12 cellular contexts compared by ENCODE assay signal in genomic region chr6:1378224-1379025, GRCh38. TPM values are rescaled to one million over a fixed set of nuclear protein-coding genes. Genes with fewer than 3 reads are reported as not detected.
DNase-seq lines count a peak whose midpoint lies in the region; ATAC-seq, FAIRE-seq and TF ChIP-seq lines count a peak whose summit lies in the region.
"Had no signal": no experiment of that assay in that cellular context is flagged by ENCODE, and none has a peak within 500 bp of the region (broad histone marks: within the 10 kb centered on the region; RNA-seq: fewer than 3 reads in every experiment).

No MANE protein-coding gene starts in this region.

- intact Hi-C loops in GM12878 (cut with micrococcal nuclease; ENCODE audit: unreplicated experiment) (no loop called here), testis (cut with DNase I; ENCODE audit: low total_unique reads) (no loop called here)

- SMC1A ChIA-PET in GM12878 (lab: Charles Lee; ENCODE audit: uncharacterized antibody, unreplicated experiment): no interaction called here

- in situ Hi-C loops in GM12878 (cut with MboI): no loop called here

- TF ChIP-seq EP300 in GM12878 (IDR thresholded peaks at IDR 0.05; ENCODE audit: borderline replicate concordance in 1 of 2, control insufficient read depth in 1 of 2, low read depth in 2 of 2, low read length in 2 of 2): no peak

- H2AFZ ChIP-seq in GM12878 (ENCODE audit: control insufficient read depth, low read depth, low read length): no peak overlapping the region

- H3K27me3 ChIP-seq in GM12878 (replicated peaks in 1 of 2; ENCODE audit: control insufficient read depth in 2 of 2, insufficient read depth in 2 of 2, low read length in 1 of 2): peaks cover 20 to 45% of the 10 kb centered on the region in 2 experiments
- H3K27me3 ChIP-seq in testis: no peaks in the 10 kb centered on the region

- no peak overlapping the region for H3K4me2 ChIP-seq in GM12878 (ENCODE audit: control insufficient read depth, insufficient read depth)

- ATAC-seq in GM12878: no peak
- no peak for ATAC-seq in GM19455 (IDR thresholded peaks at IDR 0.05; ENCODE audit: unreplicated experiment)
- ATAC-seq: left lobe of liver had no signal

- no peaks in the 10 kb centered on the region for H3K79me2 ChIP-seq in GM12878 (ENCODE audit: control insufficient read depth, insufficient read depth, low read length)

- CTCF ChIA-PET in GM12878 (lab: Yijun Ruan, JAX): no interaction called here

- no peak overlapping the region for H3K4me3 ChIP-seq in GM12878
- H3K4me3 ChIP-seq in testis: peak overlapping the region; percentile 25 to 36

- no peak for TF ChIP-seq RAD21 in GM12878 (IDR thresholded peaks at IDR 0.05; ENCODE audit: insufficient read depth, low read depth, low read length)

- RAD21 ChIA-PET in GM12878 (lab: Charles Lee; ENCODE audit: unreplicated experiment): no interaction called here

- H3K4me1 ChIP-seq in GM12878 (ENCODE audit: control insufficient read depth, insufficient read depth, low read length) (no peaks in the 10 kb centered on the region), testis (peaks cover 11% of the 10 kb centered on the region)

- TF ChIP-seq POLR2A in GM12878 (IDR thresholded peaks at IDR 0.05; ENCODE audit: low read depth, low read length): no peak
- TF ChIP-seq POLR2A in testis (IDR thresholded peaks at IDR 0.05): no peak

- H3K9ac ChIP-seq in GM12878 (ENCODE audit: control insufficient read depth, insufficient read depth, low read length): no peak overlapping the region

- no TSS peak for BruUV-seq in GM12878 (replicated peaks; lab: Mats Ljungman, UMichigan)

- no peaks in the 10 kb centered on the region; the same call in none of the 2 replicates for H4K20me1 ChIP-seq in GM12878 (ENCODE audit: control insufficient read depth, insufficient read depth)

- H3K36me3 ChIP-seq in GM12878 (ENCODE audit: control insufficient read depth in 2 of 2, insufficient read depth in 2 of 2, low read length in 1 of 2) (no peaks in the 10 kb centered on the region), testis (ENCODE audit: low read depth, missing control alignments) (no peaks in the 10 kb centered on the region)
- H3K36me3 ChIP-seq: breast epithelium had no signal

- H3K27ac ChIP-seq in GM12878 (ENCODE audit: control insufficient read depth, insufficient read depth) (no peak overlapping the region), testis (no peak overlapping the region)
- H3K27ac ChIP-seq: breast epithelium had no signal

- POLR2A ChIA-PET in GM12878 (lab: Charles Lee): no interaction called here

- TF ChIP-seq CTCF in GM12878 (IDR thresholded peaks at IDR 0.05 in 2 of 3, conservative IDR thresholded peaks at IDR 0.05 in 1 of 3; ENCODE audit: control insufficient read depth in 2 of 3, extremely low read depth in 1 of 3, insufficient read depth in 1 of 3, low read depth in 3 of 3, low read length in 3 of 3) (no peak), testis (IDR thresholded peaks at IDR 0.05) (no peak)

- DNase-seq in activated CD8-positive, alpha-beta memory T cell treated with anti-CD3 and anti-CD28 coated beads for 24 hours: peak; percentile 57
- no peak for DNase-seq in activated CD8-positive, alpha-beta memory T cell treated with anti-CD3 and anti-CD28 coated beads, Interleukin-2, amount 50 U/mL, for 4 hours
- no peak for DNase-seq in GM12878 (ENCODE audit: low read depth, low spot score)
- DNase-seq in left kidney (ENCODE audit: low read depth, low spot score): peak; percentile 55
- no peak for DNase-seq in testis
- DNase-seq in T-helper 9 cell: no peak
- DNase-seq in stimulated activated naive CD4-positive, alpha-beta T cell treated with Interleukin-2 at 50 U/mL for 16 hours (lab: John Stamatoyannopoulos, UW): no peak
- DNase-seq: NCI-H446; stimulated activated CD4-positive, alpha-beta T cell treated with anti-CD3 and anti-CD28 coated beads, Interleukin-2, amount 100 ng/mL, for 48 hours had no signal

- H3K9me3 ChIP-seq in GM12878 (replicated peaks; ENCODE audit: control insufficient read depth, insufficient read depth, low read length): no peaks in the 10 kb centered on the region; the same call in 2 of the 3 replicates
- H3K9me3 ChIP-seq in testis: no peaks in the 10 kb centered on the region
- H3K9me3 ChIP-seq: breast epithelium had no signal

- 32% methylated on average over 53 of the region's 85 CpGs for WGBS in GM12878 (ENCODE audit: insufficient coverage, insufficient replicate concordance, low lambda C conversion rate, missing lambda C conversion rate)
- 4 to 9% methylated on average over 63 to 74 of the region's 85 CpGs for WGBS in testis, 2 donors

- no peak for FAIRE-seq in GM12878 (lab: Jason Lieb, UNC)

TF ChIP-seq in GM12878, 131 proteins besides CTCF, POLR2A, EP300 and RAD21 (continues in another document):
- TF ChIP-seq MLLT1 (IDR thresholded peaks at IDR 0.05) (no peak), NR2F1 (conservative IDR thresholded peaks at IDR 0.05) (no peak), STAT1 (conservative IDR thresholded peaks at IDR 0.05) (no peak), HDGF (IDR thresholded peaks at IDR 0.05) (no peak), PKNOX1 (IDR thresholded peaks at IDR 0.05) (no peak), POLR2AphosphoS2 (IDR thresholded peaks at IDR 0.05; ENCODE audit: low read depth, low read length) (no peak), TARDBP (IDR thresholded peaks at IDR 0.05; ENCODE audit: borderline replicate concordance) (no peak), E4F1 (IDR thresholded peaks at IDR 0.05; ENCODE audit: borderline replicate concordance, partially characterized antibody) (no peak), ZNF24 (IDR thresholded peaks at IDR 0.05) (no peak)

RNA-seq across cellular contexts. Expression of gene FOXF2, which starts 11.0 kb away (rescaled TPM):
- total RNA-seq in GM12878 (2013; cell fraction: nucleolus; rRNA removed): not detected in 2 replicates
- total RNA-seq in GM12878 (2014; rRNA removed): not detected in 2 replicates
- not detected in 2 replicates for total RNA-seq in GM12878 (2014; rRNA removed; fragmentation: Illumina TruSeq; extraction: Trizol)
- total RNA-seq in GM12878 (2021): not detected in 2 replicates
- polyA plus RNA-seq in GM12878 (2011; ENCODE audit: low read depth): not detected
- polyA plus RNA-seq in GM12878 (2011; rRNA removed): not detected in 2 replicates
- not detected in 2 replicates for polyA plus RNA-seq in GM12878 (2011; cell fraction: cytosol; rRNA removed)
- polyA plus RNA-seq in GM12878 (2011; cell fraction: nucleus; rRNA removed): not detected in 2 replicates
- polyA plus RNA-seq in GM12878 (2012): not detected in 2 replicates
- not detected in 2 replicates for polyA plus RNA-seq in GM12878 (2014; fragmentation: Illumina TruSeq; extraction: Trizol)
- not detected for polyA plus RNA-seq in GM12878 (2014; fragmentation: Nextera tagmentation; extraction: Ambion mirVana)
- not detected in 2 replicates for polyA plus RNA-seq in GM12878 (2014; rRNA removed)
- not detected for polyA plus RNA-seq in GM12878 (2016; fragmentation: Nextera tagmentation; extraction: Ambion mirVana)
- polyA minus RNA-seq in GM12878 (2011; rRNA and poly(A)+ RNA removed): not detected in 2 replicates
- 1.7 TPM in 1 of 2 replicates, not detected in the other for polyA minus RNA-seq in GM12878 (2011; cell fraction: cytosol; rRNA and poly(A)+ RNA removed)
- not detected in 2 replicates for polyA minus RNA-seq in GM12878 (2011; cell fraction: nucleus; rRNA and poly(A)+ RNA removed)
- 1 to 10 TPM; 3.3 to 4.7 TPM for total RNA-seq in testis
- polyA plus RNA-seq in testis (ENCODE audit: insufficient read depth, low read depth, low replicate concordance): 1.2 TPM
- total RNA-seq: left lobe of liver had no signal

Comparison
In these comparisons a context has a peak if more than half of its experiments do, and no peak if none do; other contexts are left out.
1. DNase-seq: peak in activated CD8-positive, alpha-beta memory T cell treated with anti-CD3 and anti-CD28 coated beads for 24 hours (single experiment) and left kidney (single experiment); none in activated CD8-positive, alpha-beta memory T cell treated with anti-CD3 and anti-CD28 coated beads, Interleukin-2, amount 50 U/mL, for 4 hours (single experiment), GM12878 (single experiment), testis (single experiment), T-helper 9 cell (single experiment) and stimulated activated naive CD4-positive, alpha-beta T cell treated with Interleukin-2 at 50 U/mL for 16 hours (single experiment).
2. RNA of gene FOXF2, which starts 11.0 kb away (total RNA-seq): 3.3 to 4.7 TPM in testis; not detected in GM12878; every median in the first group is over 4 times any median in the second.